1 cellular context compared by ENCODE assay signal in genomic region chr5:166354277-166354676, GRCh38.
TF ChIP-seq lines count a peak whose summit lies in the region.

No MANE protein-coding gene starts in this region.

TF ChIP-seq in endothelial cell of umbilical vein, 7 proteins besides CTCF, POLR2A, EP300 and RAD21 (continued from another document):
- no peak for TF ChIP-seq GATA2 (IDR thresholded peaks at IDR 0.05; ENCODE audit: insufficient read depth, insufficient read length, low read depth, low read length)
- no peak for TF ChIP-seq EZH2 (IDR thresholded peaks at IDR 0.05; ENCODE audit: borderline replicate concordance, low read depth, low read length, severe bottlenecking)
- TF ChIP-seq FOS (IDR thresholded peaks at IDR 0.05; ENCODE audit: borderline replicate concordance, insufficient read depth, low read length) = no peak
- no peak for TF ChIP-seq MYC (IDR thresholded peaks at IDR 0.05; ENCODE audit: low read depth, low read length)
